Comparison of ENCODE assay signal across 8 cellular contexts in genomic region chr5:180089628-180090027, GRCh38. TPM values are rescaled to one million over a fixed set of nuclear protein-coding genes. Genes with fewer than 3 reads are reported as not detected.
DNase-seq lines count a peak whose midpoint lies in the region; ATAC-seq, FAIRE-seq and TF ChIP-seq lines count a peak whose summit lies in the region.
"Not testable (repeated sequence)": the region's sequence is repeated elsewhere in the genome, so short reads cannot be mapped to it uniquely, and the experiment has no call there.

No MANE protein-coding gene starts in this region.

- not testable (repeated sequence) for H2BK15ac ChIP-seq in H9 (ENCODE audit: low read depth, low read length); mesenchymal stem cell (ENCODE audit: low read depth, poor library complexity, severe bottlenecking)

- not testable (repeated sequence) for H3K79me2 ChIP-seq in H9 (ENCODE audit: insufficient read depth, low read length)

- not testable (repeated sequence) for H2AFZ ChIP-seq in H9 (ENCODE audit: low read length); mesenchymal stem cell (ENCODE audit: low read depth, low read length)

- not testable (repeated sequence) for H2BK12ac ChIP-seq in H9 (ENCODE audit: insufficient read length, low read depth, low read length); mesenchymal stem cell (ENCODE audit: low read length in 2 of 2)

- not testable (repeated sequence) for H4K8ac ChIP-seq in H9 (replicated peaks; ENCODE audit: insufficient read length, low read depth, low read length); mesenchymal stem cell (ENCODE audit: low read length)

- H2BK20ac ChIP-seq in H9 (ENCODE audit: low read depth, low read length, poor library complexity, severe bottlenecking), result not testable (repeated sequence)

- H3K4me1 Mint-ChIP-seq in H9 (peaks cover 41 to 56% of the 10 kb centered on the region in 2 experiments), osteocyte (ENCODE audit: unreplicated experiment) (peaks cover 12% of the 10 kb centered on the region)
- peaks cover 19% of the 10 kb centered on the region for H3K4me1 Mint-ChIP-seq in activated CD8-positive, alpha-beta T cell treated with anti-CD3 and anti-CD28 coated beads, Interleukin-2, amount 10 ng/mL, durations not matched to agents 7 days and 5 days (ENCODE audit: low read depth)
- H3K4me1 Mint-ChIP-seq in central memory CD8-positive, alpha-beta T cell, result not testable (repeated sequence)
- H3K4me1 Mint-ChIP-seq in stimulated activated naive CD8-positive, alpha-beta T cell treated with anti-CD3 and anti-CD28 coated beads, Interleukin-15, amount 100 ng/mL, for 72 hours, result peaks cover 29% of the 10 kb centered on the region

- not testable (repeated sequence) for TF ChIP-seq RAD21 in A549 (conservative IDR thresholded peaks at IDR 0.05 in 1 of 2, IDR thresholded peaks at IDR 0.05 in 1 of 2)

- WGBS in A549 (ENCODE audit: missing lambda C conversion rate), result 88% methylated on average over 18 of the region's 18 CpGs
- WGBS in H9 (ENCODE audit: extremely low coverage, insufficient read length, low lambda C conversion rate), result no CpG with 5 or more reads among the region's 18 CpGs
- WGBS in mesenchymal stem cell, result 78% methylated on average over 13 of the region's 18 CpGs

- H2BK5ac ChIP-seq in H9 (ENCODE audit: insufficient read length, low read length); mesenchymal stem cell (ENCODE audit: low read depth, low read length, poor library complexity, severe bottlenecking): not testable (repeated sequence)

- not testable (repeated sequence) for TF ChIP-seq EP300 in A549 (IDR thresholded peaks at IDR 0.05)

- POLR2A ChIA-PET in A549 (lab: Yijun Ruan, JAX), result interaction anchor here (0.7 to 1.0 kb wide), 3 partner anchors 11 to 206 kb away, joined by 3 read pairs; no protein-coding TSS in a partner anchor
- POLR2A ChIA-PET in activated CD8-positive, alpha-beta T cell treated with anti-CD3 and anti-CD28 coated beads, Interleukin-2, amount 10 ng/mL, durations not matched to agents 7 days and 5 days (lab: Charles Lee), result not testable (repeated sequence)

- H3K9me3 Mint-ChIP-seq in H9; activated CD8-positive, alpha-beta T cell treated with anti-CD3 and anti-CD28 coated beads, Interleukin-2, amount 10 ng/mL, durations not matched to agents 7 days and 5 days (ENCODE audit: insufficient read depth); central memory CD8-positive, alpha-beta T cell; osteocyte (ENCODE audit: unreplicated experiment); stimulated activated naive CD8-positive, alpha-beta T cell treated with anti-CD3 and anti-CD28 coated beads, Interleukin-15, amount 100 ng/mL, for 72 hours: not testable (repeated sequence)

- H4K5ac ChIP-seq in H9 (ENCODE audit: insufficient read length, low read depth, low read length), result not testable (repeated sequence)

- H3K36me3 Mint-ChIP-seq in H9 (ENCODE audit: insufficient read depth in 1 of 3, low read depth in 3 of 3), result peaks cover 0 to 11% (median 0%) of the 10 kb centered on the region in 3 experiments; a peak in 2 of 7 replicates
- H3K36me3 Mint-ChIP-seq in activated CD8-positive, alpha-beta T cell treated with anti-CD3 and anti-CD28 coated beads, Interleukin-2, amount 10 ng/mL, durations not matched to agents 7 days and 5 days (ENCODE audit: low read depth); central memory CD8-positive, alpha-beta T cell (ENCODE audit: insufficient read depth); osteocyte (ENCODE audit: unreplicated experiment): not testable (repeated sequence)

- H2AK5ac ChIP-seq in H9 (ENCODE audit: insufficient read length, low read length); mesenchymal stem cell (ENCODE audit: low read length, severe bottlenecking): not testable (repeated sequence)

- peak overlapping the region in 1 of 3 experiments; percentile 98; a peak in 2 of 7 replicates for H3K27ac Mint-ChIP-seq in H9
- not testable (repeated sequence) for H3K27ac Mint-ChIP-seq in activated CD8-positive, alpha-beta T cell treated with anti-CD3 and anti-CD28 coated beads, Interleukin-2, amount 10 ng/mL, durations not matched to agents 7 days and 5 days; osteocyte (ENCODE audit: unreplicated experiment)
- H3K27ac Mint-ChIP-seq in central memory CD8-positive, alpha-beta T cell (ENCODE audit: low read depth), result peak overlapping the region; percentile 76
- H3K27ac Mint-ChIP-seq in stimulated activated naive CD8-positive, alpha-beta T cell treated with anti-CD3 and anti-CD28 coated beads, Interleukin-15, amount 100 ng/mL, for 72 hours, result peak overlapping the region in 1 of 2 donors; percentile 93

- H3K4ac ChIP-seq in H9 (ENCODE audit: low read depth, low read length); mesenchymal stem cell (ENCODE audit: low read depth in 1 of 2, low read length in 2 of 2): not testable (repeated sequence)

- not testable (repeated sequence) for H3K23me2 ChIP-seq in H9 (ENCODE audit: insufficient read length, low read depth, low read length, poor library complexity, severe bottlenecking)

- not testable (repeated sequence) for H3K23ac ChIP-seq in H9 (ENCODE audit: insufficient read length, low read depth, low read length); mesenchymal stem cell (ENCODE audit: low read length in 2 of 2)

- TF ChIP-seq POLR2A in A549 (IDR thresholded peaks at IDR 0.05; ENCODE audit: low read length), result not testable (repeated sequence)

- not testable (repeated sequence) for H3K36me3 ChIP-seq in mesenchymal stem cell (ENCODE audit: control insufficient read depth in 1 of 2, insufficient read depth in 2 of 2, low read depth in 1 of 2, low read length in 2 of 2)

- H3K56ac ChIP-seq in H9 (ENCODE audit: insufficient read length, low read depth, low read length), result not testable (repeated sequence)

- not testable (repeated sequence) for H3T11ph ChIP-seq in H9 (ENCODE audit: low read length)

- not testable (repeated sequence) for ATAC-seq in A549; activated CD8-positive, alpha-beta T cell treated with anti-CD3 and anti-CD28 coated beads, Interleukin-2, amount 10 ng/mL, durations not matched to agents 7 days and 5 days; central memory CD8-positive, alpha-beta T cell (replicated peaks; ENCODE audit: extremely low read depth, poor library complexity, severe bottlenecking); stimulated activated naive CD8-positive, alpha-beta T cell treated with anti-CD3 and anti-CD28 coated beads, Interleukin-15, amount 100 ng/mL, for 72 hours

- H3K27me3 ChIP-seq in H9 (ENCODE audit: insufficient read depth, low read length); mesenchymal stem cell (ENCODE audit: control insufficient read depth in 1 of 2, insufficient read depth in 1 of 2, low read length in 2 of 2): not testable (repeated sequence)

- H3K27me3 Mint-ChIP-seq in H9 (ENCODE audit: low read depth); central memory CD8-positive, alpha-beta T cell; osteocyte (ENCODE audit: unreplicated experiment): not testable (repeated sequence)
- peaks cover 17% of the 10 kb centered on the region for H3K27me3 Mint-ChIP-seq in activated CD8-positive, alpha-beta T cell treated with anti-CD3 and anti-CD28 coated beads, Interleukin-2, amount 10 ng/mL, durations not matched to agents 7 days and 5 days (ENCODE audit: low read depth)
- H3K27me3 Mint-ChIP-seq in stimulated activated naive CD8-positive, alpha-beta T cell treated with anti-CD3 and anti-CD28 coated beads, Interleukin-15, amount 100 ng/mL, for 72 hours, result peaks cover 15% of the 10 kb centered on the region

- peak overlapping the region in 1 of 2 experiments; percentile 87; a peak in 2 of 6 replicates for H3K27ac ChIP-seq in A549
- not testable (repeated sequence) for H3K27ac ChIP-seq in H9 (ENCODE audit: insufficient read length, low read depth, low read length); mesenchymal stem cell (ENCODE audit: low read length, poor library complexity, severe bottlenecking)

- H3K9ac ChIP-seq in H9 (ENCODE audit: extremely low read depth, insufficient read length, low read length), result not testable (repeated sequence)
- peak overlapping the region; percentile 92 for H3K9ac ChIP-seq in mesenchymal stem cell (ENCODE audit: low read length)

- CTCF ChIA-PET in A549 (lab: Yijun Ruan, JAX), result interaction anchor here (0.7 to 5.1 kb wide), 8 partner anchors 9 to 339 kb away, joined by 3 to 73 read pairs (median 4); no protein-coding TSS in a partner anchor
- CTCF ChIA-PET in activated CD8-positive, alpha-beta T cell treated with anti-CD3 and anti-CD28 coated beads, Interleukin-2, amount 10 ng/mL, durations not matched to agents 7 days and 5 days (lab: Charles Lee), result interaction anchor here (0.8 to 3.7 kb wide), 4 partner anchors 10 to 465 kb away, joined by 3 to 33 read pairs (median 5); no protein-coding TSS in a partner anchor

- not testable (repeated sequence) for H3K79me1 ChIP-seq in H9 (ENCODE audit: insufficient read depth, low read depth, low read length, poor library complexity, severe bottlenecking); mesenchymal stem cell (replicated peaks; ENCODE audit: low read length, poor library complexity, severe bottlenecking)

- H3K4me3 Mint-ChIP-seq in H9, result peak overlapping the region; percentile 62 to 77; a peak in 4 of 5 replicates
- peak overlapping the region; percentile 71 for H3K4me3 Mint-ChIP-seq in activated CD8-positive, alpha-beta T cell treated with anti-CD3 and anti-CD28 coated beads, Interleukin-2, amount 10 ng/mL, durations not matched to agents 7 days and 5 days
- H3K4me3 Mint-ChIP-seq in central memory CD8-positive, alpha-beta T cell, result peak overlapping the region; percentile 86
- peak overlapping the region; percentile 78 for H3K4me3 Mint-ChIP-seq in osteocyte (ENCODE audit: unreplicated experiment)
- H3K4me3 Mint-ChIP-seq in stimulated activated naive CD8-positive, alpha-beta T cell treated with anti-CD3 and anti-CD28 coated beads, Interleukin-15, amount 100 ng/mL, for 72 hours, result peak overlapping the region; percentile 84 to 86

- not testable (repeated sequence) for H3K9me3 ChIP-seq in A549; H9 (ENCODE audit: control insufficient read depth, low read depth, low read length); mesenchymal stem cell (ENCODE audit: control insufficient read depth, low read length)

- H3K4me3 ChIP-seq in A549 (peak overlapping the region; percentile 49), foreskin fibroblast (ENCODE audit: low read depth in 1 of 2, low read length in 2 of 2) (peak overlapping the region; percentile 36 to 57), mesenchymal stem cell (ENCODE audit: insufficient read depth in 1 of 2, low read depth in 1 of 2, low read length in 2 of 2) (peak overlapping the region in 1 of 2 experiments; percentile 81)

- TF ChIP-seq CTCF in A549 (IDR thresholded peaks at IDR 0.05); H9 (conservative IDR thresholded peaks at IDR 0.05); foreskin fibroblast (IDR thresholded peaks at IDR 0.05; ENCODE audit: low read depth, low read length); osteocyte (IDR thresholded peaks at IDR 0.05): not testable (repeated sequence)

- DNase-seq in A549 (ENCODE audit: low read depth in 1 of 2, low spot score in 1 of 2); H9; activated CD8-positive, alpha-beta T cell treated with anti-CD3 and anti-CD28 coated beads, Interleukin-2, amount 10 ng/mL, durations not matched to agents 7 days and 5 days; central memory CD8-positive, alpha-beta T cell (ENCODE audit: low spot score in 2 of 2); foreskin fibroblast; mesenchymal stem cell; osteocyte (ENCODE audit: extremely low spot score, unreplicated experiment); stimulated activated naive CD8-positive, alpha-beta T cell treated with anti-CD3 and anti-CD28 coated beads, Interleukin-15, amount 100 ng/mL, for 72 hours: not testable (repeated sequence)

- H3K18ac ChIP-seq in H9 (ENCODE audit: insufficient read length, low read depth, low read length); mesenchymal stem cell (ENCODE audit: low read depth in 1 of 2, low read length in 2 of 2): not testable (repeated sequence)

- H4K20me1 ChIP-seq in H9 (ENCODE audit: control insufficient read depth, insufficient read depth, insufficient read length), result not testable (repeated sequence)

- peak overlapping the region; percentile 78 for H3K4me2 ChIP-seq in A549
- H3K4me2 ChIP-seq in H9 (ENCODE audit: insufficient read depth, insufficient read length, low read length), result peak overlapping the region; percentile 51
- H3K4me2 ChIP-seq in mesenchymal stem cell (ENCODE audit: low read length, poor library complexity, severe bottlenecking), result not testable (repeated sequence)

- H2BK120ac ChIP-seq in H9 (ENCODE audit: low read depth, low read length, poor library complexity, severe bottlenecking), result peak overlapping the region; percentile 87
- H2BK120ac ChIP-seq in mesenchymal stem cell (ENCODE audit: low read depth, low read length), result not testable (repeated sequence)

- H3K4me1 ChIP-seq in A549; H9 (ENCODE audit: insufficient read depth, low read length); mesenchymal stem cell (ENCODE audit: control insufficient read depth, insufficient read depth, low read depth, low read length): not testable (repeated sequence)

- H4K91ac ChIP-seq in H9 (ENCODE audit: insufficient read length, low read depth, low read length); mesenchymal stem cell (ENCODE audit: low read length): not testable (repeated sequence)

- FAIRE-seq in A549 (lab: Jason Lieb, UNC), result not testable (repeated sequence)

- not testable (repeated sequence) for H3K14ac ChIP-seq in H9 (ENCODE audit: insufficient read depth, low read length); mesenchymal stem cell (ENCODE audit: low read length in 2 of 2)

RNA-seq across cellular contexts. Expression of gene RNF130, which starts 18.1 kb away (rescaled TPM):
- polyA plus RNA-seq in A549 (2011; rRNA removed), result 50.1 and 57.1 TPM in 2 replicates
- polyA plus RNA-seq in A549 (2012; cell fraction: cytosol; rRNA removed), result 29.7 and 38.7 TPM in 2 replicates
- 24.2 and 30.1 TPM in 2 replicates for polyA plus RNA-seq in A549 (2012; cell fraction: nucleus; rRNA removed)
- 31.1 to 35.0 TPM (median 33.3 TPM) in 3 replicates for polyA plus RNA-seq in A549 (2017; fragmentation: RNase III; extraction: RNeasy Plus Mini Kit Qiagen cat#74134 plus additional on column Dnase treatment)
- polyA minus RNA-seq in A549 (2011; rRNA and poly(A)+ RNA removed), result 18.4 and 22.8 TPM in 2 replicates
- total RNA-seq in H9 (2021), result 76.4 and 80.0 TPM in 2 replicates
- total RNA-seq in activated CD8-positive, alpha-beta T cell treated with anti-CD3 and anti-CD28 coated beads, Interleukin-2, amount 10 ng/mL, durations not matched to agents 7 days and 5 days, result 1 to 10 TPM; 4.0 to 5.5 TPM
- polyA plus RNA-seq in mesenchymal stem cell (2013, experiment 1 of 2), result 54.8 TPM
- 54.6 TPM for polyA plus RNA-seq in mesenchymal stem cell (2013, experiment 2 of 2)
- 70.8 and 78.4 TPM in 2 replicates for total RNA-seq in osteocyte

Comparison
In these comparisons a context has a peak if more than half of its experiments do, and no peak if none do; other contexts are left out.
1. RNA of gene RNF130, which starts 18.1 kb away (total RNA-seq): 76.4 to 80.0 TPM in H9 and 70.8 to 78.4 TPM in osteocyte; 4.0 to 5.5 TPM in activated CD8-positive, alpha-beta T cell treated with anti-CD3 and anti-CD28 coated beads, Interleukin-2, amount 10 ng/mL, durations not matched to agents 7 days and 5 days; every median in the first group is over 10 times any median in the second.
2. Peak in every context shown above with its lines, with median percentiles within 50 percentile points of each other: H3K4me3 Mint-ChIP-seq.